Comparison of ENCODE assay signal across 25 cellular contexts in genomic region chr21:45383111-45383614, GRCh38. TPM values are rescaled to one million over a fixed set of nuclear protein-coding genes. Genes with fewer than 3 reads are reported as not detected.
DNase-seq lines count a peak whose midpoint lies in the region; ATAC-seq and TF ChIP-seq lines count a peak whose summit lies in the region.
"Had no signal": no experiment of that assay in that cellular context is flagged by ENCODE, and none has a peak within 500 bp of the region (broad histone marks: within the 10 kb centered on the region; RNA-seq: fewer than 3 reads in every experiment).

No MANE protein-coding gene starts in this region.

- H3K4me2 ChIP-seq in neuronal stem cell (ENCODE audit: insufficient read depth, low read length, poor library complexity, severe bottlenecking), result no peak overlapping the region
- H3K4me2 ChIP-seq: PC-9 had no signal

- H3K9me3 ChIP-seq in left ventricle myocardium inferior (replicated peaks) (no peaks in the 10 kb centered on the region), neuronal stem cell (replicated peaks in 1 of 2; ENCODE audit: control insufficient read depth in 2 of 2, insufficient read depth in 1 of 2, low read depth in 1 of 2, low read length in 2 of 2) (peaks cover 0 to 10% of the 10 kb centered on the region in 2 donors)
- H3K9me3 ChIP-seq: esophagus squamous epithelium, gastroesophageal sphincter, thyroid gland had no signal

- H3K27me3 Mint-ChIP-seq in CD14-positive monocyte (ENCODE audit: low read depth in 3 of 3), result peaks cover 6 to 14% (median 9%) of the 10 kb centered on the region in 3 donors

- H4K8ac ChIP-seq in neuronal stem cell (ENCODE audit: low read depth, low read length), result no peak overlapping the region

- no peak overlapping the region for H4K91ac ChIP-seq in neuronal stem cell (ENCODE audit: low read depth, low read length, poor library complexity)

- H3K79me1 ChIP-seq in neuronal stem cell (ENCODE audit: low read depth, low read length), result peaks cover 2% of the 10 kb centered on the region

- H3K27ac ChIP-seq in left ventricle myocardium inferior (replicated peaks) (no peak overlapping the region), neuronal stem cell (replicated peaks; ENCODE audit: low read length) (no peak overlapping the region)
- H3K27ac ChIP-seq: esophagus squamous epithelium, gastroesophageal sphincter, PC-9, thyroid gland had no signal

- peak overlapping the region; percentile 30 for H3K9ac ChIP-seq in neuronal stem cell (ENCODE audit: low read depth, low read length, poor library complexity)

- peak overlapping the region; percentile 15 for H2AK5ac ChIP-seq in neuronal stem cell (ENCODE audit: low read depth, low read length)

- H2BK5ac ChIP-seq in neuronal stem cell (ENCODE audit: low read length), result no peak overlapping the region

- peaks cover 0 to 2% (median 0%) of the 10 kb centered on the region in 7 donors for H3K9me3 Mint-ChIP-seq in CD14-positive monocyte
- H3K9me3 Mint-ChIP-seq: activated T-helper 1 cell treated with anti-CD3 and anti-CD28 coated beads, Interleukin-12 subunit alpha, Interleukin-12 subunit beta, Interleukin-2, Interleukin-4 antibody, amounts not matched to agents 30 ng/mL and 10 ng/mL and 1 ng/mL, durations not matched to agents 14 hours and 24 hours and 36 hours; CD8-positive, alpha-beta memory T cell; effector memory CD8-positive, alpha-beta T cell; neural crest cell had no signal

- peak overlapping the region; percentile 7 for H2BK12ac ChIP-seq in neuronal stem cell (ENCODE audit: low read length)

- H3K4me3 ChIP-seq in left ventricle myocardium inferior (no peak overlapping the region), neuronal stem cell (ENCODE audit: low read length in 2 of 2) (no peak overlapping the region)
- H3K4me3 ChIP-seq: esophagus squamous epithelium, gastroesophageal sphincter, PC-9, thyroid gland had no signal

- H3K4ac ChIP-seq in neuronal stem cell (ENCODE audit: low read length), result no peak overlapping the region

- no peak overlapping the region for H3K4me3 Mint-ChIP-seq in CD14-positive monocyte
- H3K4me3 Mint-ChIP-seq: activated T-helper 1 cell treated with anti-CD3 and anti-CD28 coated beads, Interleukin-12 subunit alpha, Interleukin-12 subunit beta, Interleukin-2, Interleukin-4 antibody, amounts not matched to agents 30 ng/mL and 10 ng/mL and 1 ng/mL, durations not matched to agents 14 hours and 24 hours and 36 hours; CD8-positive, alpha-beta memory T cell; effector memory CD8-positive, alpha-beta T cell; neural crest cell had no signal

- H3K4me1 ChIP-seq in left ventricle myocardium inferior (peaks cover 20% of the 10 kb centered on the region), neuronal stem cell (ENCODE audit: control insufficient read depth in 2 of 2, insufficient read depth in 1 of 2, low read depth in 1 of 2, low read length in 2 of 2) (peaks cover 2 to 15% of the 10 kb centered on the region in 2 donors)

- no peak overlapping the region for H2BK120ac ChIP-seq in neuronal stem cell (ENCODE audit: low read depth, low read length)

- DNase-seq in CD14-positive monocyte (ENCODE audit: low spot score) (peak; percentile 26), OCI-M1 (lab: John Stamatoyannopoulos, UW) (peak; percentile 29), left ventricle myocardium inferior (peak; percentile 8), neuronal stem cell (ENCODE audit: low spot score) (no peak), globus pallidus (ENCODE audit: low spot score) (no peak), NCI-H1092 (lab: John Stamatoyannopoulos, UW) (no peak)
- DNase-seq in activated CD4-positive, alpha-beta T cell treated with anti-CD3 and anti-CD28 coated beads, Interleukin-2, amount 50 U/mL, for 1 hour, result no peak
- DNase-seq: activated CD4-positive, alpha-beta T cell treated with anti-CD3 and anti-CD28 coated beads for 48 hours; effector memory CD8-positive, alpha-beta T cell; esophagus squamous epithelium; HCEC 1CT; KG1; NCI-H1694; NCI-H2171; NCI-H82; PC-9; stimulated activated CD4-positive, alpha-beta T cell treated with anti-CD3 and anti-CD28 coated beads, Interleukin-4, amount 100 ng/mL, for 24 hours; stimulated activated naive CD4-positive, alpha-beta T cell treated with Interleukin-2 at 50 U/mL for 16 hours had no signal

- H2BK15ac ChIP-seq in neuronal stem cell (ENCODE audit: low read length), result no peak overlapping the region

- no peak for TF ChIP-seq CTCF in CD14-positive monocyte (IDR thresholded peaks at IDR 0.05)
- TF ChIP-seq CTCF in left ventricle myocardium inferior (IDR thresholded peaks at IDR 0.05; ENCODE audit: borderline replicate concordance), result no peak

- intact Hi-C loops in CD14-positive monocyte (cut with micrococcal nuclease), result no loop called here
- intact Hi-C loops in left ventricle myocardium inferior (cut with micrococcal nuclease), result no loop called here

- no CpG with 5 or more reads among the region's 11 CpGs for WGBS in neuronal stem cell (ENCODE audit: extremely low coverage in 2 of 2, insufficient read length in 2 of 2, insufficient replicate concordance in 1 of 2), 2 donors

- no peaks in the 10 kb centered on the region for H3K27me3 ChIP-seq in left ventricle myocardium inferior (ENCODE audit: low read depth)
- peaks cover 0 to 85% (median 14%) of the 10 kb centered on the region in 3 experiments for H3K27me3 ChIP-seq in neuronal stem cell (ENCODE audit: control insufficient read depth in 3 of 3, insufficient read depth in 3 of 3, low read depth in 1 of 3, low read length in 3 of 3)
- H3K27me3 ChIP-seq: thyroid gland had no signal

- H3K14ac ChIP-seq in neuronal stem cell (ENCODE audit: low read length), result no peak overlapping the region

- H3K36me3 Mint-ChIP-seq in CD14-positive monocyte, result no peaks in the 10 kb centered on the region
- H3K36me3 Mint-ChIP-seq: CD8-positive, alpha-beta memory T cell had no signal

- H2AFZ ChIP-seq in neuronal stem cell (ENCODE audit: low read length), result no peak overlapping the region
- H2AFZ ChIP-seq: PC-9 had no signal

- H3K36me3 ChIP-seq in left ventricle myocardium inferior (no peaks in the 10 kb centered on the region), neuronal stem cell (replicated peaks in 1 of 2; ENCODE audit: control insufficient read depth in 2 of 2, insufficient read depth in 2 of 2, low read length in 2 of 2) (peaks cover 0 to 3% of the 10 kb centered on the region in 2 donors)
- H3K36me3 ChIP-seq: esophagus squamous epithelium, gastroesophageal sphincter, thyroid gland had no signal

- ATAC-seq in GM21515 (IDR thresholded peaks at IDR 0.05; ENCODE audit: unreplicated experiment), result no peak
- ATAC-seq: effector memory CD8-positive, alpha-beta T cell; gastroesophageal sphincter; left colon had no signal

- H3K4me1 Mint-ChIP-seq in CD14-positive monocyte, result no peaks in the 10 kb centered on the region
- H3K4me1 Mint-ChIP-seq: CD8-positive, alpha-beta memory T cell had no signal

- peak overlapping the region; percentile 49 for H3K23ac ChIP-seq in neuronal stem cell (ENCODE audit: low read depth, low read length, poor library complexity)

- H3K18ac ChIP-seq in neuronal stem cell (ENCODE audit: low read length), result peak overlapping the region; percentile 83

- no peak overlapping the region for H3K27ac Mint-ChIP-seq in CD14-positive monocyte
- H3K27ac Mint-ChIP-seq: activated T-helper 1 cell treated with anti-CD3 and anti-CD28 coated beads, Interleukin-12 subunit alpha, Interleukin-12 subunit beta, Interleukin-2, Interleukin-4 antibody, amounts not matched to agents 30 ng/mL and 10 ng/mL and 1 ng/mL, durations not matched to agents 14 hours and 24 hours and 36 hours had no signal

RNA-seq across cellular contexts. Expression of gene COL18A1, which starts 21.8 kb away (rescaled TPM):
- 1 to 10 TPM in 1 of 2 donors, under 1 TPM in 1; 0.80 to 1.1 TPM for polyA plus RNA-seq in CD14-positive monocyte
- total RNA-seq in left ventricle myocardium inferior, result 66.5 TPM
- polyA plus RNA-seq in neuronal stem cell (2013, experiment 1 of 2), result 42.5 TPM
- 42.1 TPM for polyA plus RNA-seq in neuronal stem cell (2013, experiment 2 of 2)

Comparison
In these comparisons a context has a peak if more than half of its experiments do, and no peak if none do; other contexts are left out.
1. DNase-seq: peak in CD14-positive monocyte (single experiment), OCI-M1 (single experiment) and left ventricle myocardium inferior (single experiment); none in neuronal stem cell (single experiment), activated CD4-positive, alpha-beta T cell treated with anti-CD3 and anti-CD28 coated beads, Interleukin-2, amount 50 U/mL, for 1 hour (single experiment), globus pallidus (single experiment) and NCI-H1092 (single experiment).